ENCODE assay signal across 17 cellular contexts in the genomic region with DNA sequence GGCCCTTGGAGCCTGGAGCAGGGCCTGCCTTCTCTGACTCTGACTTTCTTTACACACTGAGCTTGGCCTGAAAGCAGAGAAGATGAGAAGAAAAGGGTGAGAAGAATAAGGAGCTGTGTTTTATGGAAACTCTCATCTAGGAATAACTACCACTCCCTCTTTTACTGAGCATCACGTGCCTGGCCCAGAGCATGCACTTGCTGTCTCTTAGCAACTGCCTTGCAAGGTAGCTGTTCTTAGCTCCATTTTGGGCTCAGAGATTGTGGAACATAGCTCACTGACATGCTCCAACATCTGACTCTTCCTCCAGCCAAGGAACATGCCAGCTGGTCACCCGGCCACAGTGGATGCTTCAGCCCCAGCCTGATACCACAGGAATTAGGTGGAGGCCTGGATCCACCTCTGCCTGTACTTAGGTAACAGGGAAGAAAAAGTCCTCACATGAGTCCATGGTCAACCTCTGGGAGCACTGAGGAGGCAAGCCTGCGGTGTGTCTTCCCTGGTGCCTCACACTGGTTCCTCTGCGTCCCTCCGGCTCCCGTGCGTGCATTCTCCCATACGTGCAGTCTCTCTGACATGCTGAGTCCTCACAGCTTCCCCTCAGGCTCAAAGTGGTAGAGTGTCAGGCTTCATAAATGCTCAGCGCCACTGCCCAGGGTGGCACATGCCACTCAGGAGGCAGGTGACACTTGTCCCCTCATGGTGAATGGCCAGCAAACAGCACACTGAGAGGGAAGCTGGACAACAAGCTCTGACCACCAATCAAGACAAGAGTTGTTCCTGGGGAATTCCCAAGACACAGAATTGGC. TPM values are rescaled to one million over a fixed set of nuclear protein-coding genes. Genes with fewer than 3 reads are reported as not detected.
A peak's percentile ranks its signal among the peaks of the same experiment; 100 is the strongest.
DNase-seq lines count a peak whose midpoint lies in the region; ATAC-seq and TF ChIP-seq lines count a peak whose summit lies in the region.
"Had no signal": no experiment of that assay in that cellular context is flagged by ENCODE, and none has a peak within 500 bp of the region (broad histone marks: within the 10 kb centered on the region; RNA-seq: fewer than 3 reads in every experiment).

No MANE protein-coding gene starts in this region.

- H3K9me3 ChIP-seq in OCI-LY3 (ENCODE audit: insufficient read depth, low read length) (no peaks in the 10 kb centered on the region), neuronal stem cell (replicated peaks in 1 of 2; ENCODE audit: control insufficient read depth in 2 of 2, insufficient read depth in 1 of 2, low read depth in 1 of 2, low read length in 2 of 2) (no peaks in the 10 kb centered on the region)
- H3K9me3 ChIP-seq: SK-N-SH had no signal

- H2AFZ ChIP-seq in OCI-LY3 (ENCODE audit: low read depth, low read length) (peak overlapping the region; percentile 52; the same call in 1 of the 2 replicates), neuronal stem cell (ENCODE audit: low read length) (no peak overlapping the region)

- H3K27ac Mint-ChIP-seq in stimulated activated naive B cell treated with anti-CD40 and anti-IgM and Interleukin-4, amounts not matched to agents 10 μg/mL and 1 μg/mL and 100 μg/mL, for 72 hours = peak overlapping the region; percentile 49

- H3K4me1 ChIP-seq in OCI-LY3 (ENCODE audit: low read length) (peaks cover 10% of the 10 kb centered on the region; the same call in 1 of the 2 replicates), neuronal stem cell (ENCODE audit: control insufficient read depth in 2 of 2, insufficient read depth in 1 of 2, low read depth in 1 of 2, low read length in 2 of 2) (peaks cover 0 to 5% of the 10 kb centered on the region in 2 donors)

- no peaks in the 10 kb centered on the region for H3K36me3 Mint-ChIP-seq in stimulated activated naive B cell treated with anti-CD40 and anti-IgM and Interleukin-4, amounts not matched to agents 10 μg/mL and 1 μg/mL and 100 μg/mL, for 72 hours
- H3K36me3 Mint-ChIP-seq: CD4-positive, alpha-beta memory T cell had no signal

- peak overlapping the region; percentile 75 for H3K14ac ChIP-seq in neuronal stem cell (ENCODE audit: low read length)

- no peak for TF ChIP-seq CTCF in OCI-LY3 (IDR thresholded peaks at IDR 0.05; ENCODE audit: low read depth, low read length)

- WGBS in neuronal stem cell (ENCODE audit: extremely low coverage in 2 of 2, insufficient read length in 2 of 2, insufficient replicate concordance in 1 of 2), 2 donors = no CpG with 5 or more reads among the region's 9 CpGs

- peak overlapping the region; percentile 3 for H3K23ac ChIP-seq in neuronal stem cell (ENCODE audit: low read depth, low read length, poor library complexity)

- H3K79me1 ChIP-seq in neuronal stem cell (ENCODE audit: low read depth, low read length) = peaks cover 1% of the 10 kb centered on the region

- H3K9ac ChIP-seq in OCI-LY3 (ENCODE audit: low read length) (no peak overlapping the region), neuronal stem cell (ENCODE audit: low read depth, low read length, poor library complexity) (no peak overlapping the region)
- H3K9ac ChIP-seq: SK-N-SH had no signal

- peaks cover 6 to 11% of the 10 kb centered on the region in 2 donors for H3K27me3 Mint-ChIP-seq in stimulated activated naive B cell treated with anti-CD40 and anti-IgM and Interleukin-4, amounts not matched to agents 10 μg/mL and 1 μg/mL and 100 μg/mL, for 72 hours

- H2BK15ac ChIP-seq in neuronal stem cell (ENCODE audit: low read length) = peak overlapping the region; percentile 83

- H3K27me3 ChIP-seq in OCI-LY3 (ENCODE audit: low read depth, low read length) (no peaks in the 10 kb centered on the region), neuronal stem cell (ENCODE audit: control insufficient read depth in 3 of 3, insufficient read depth in 3 of 3, low read depth in 1 of 3, low read length in 3 of 3) (peaks cover 0 to 5% (median 3%) of the 10 kb centered on the region in 3 experiments)

- no peak overlapping the region for H2BK5ac ChIP-seq in neuronal stem cell (ENCODE audit: low read length)

- no peaks in the 10 kb centered on the region for H3K9me3 Mint-ChIP-seq in stimulated activated naive B cell treated with anti-CD40 and anti-IgM and Interleukin-4, amounts not matched to agents 10 μg/mL and 1 μg/mL and 100 μg/mL, for 72 hours
- H3K9me3 Mint-ChIP-seq: CD4-positive, alpha-beta memory T cell had no signal

- H3K27ac ChIP-seq in OCI-LY3 (ENCODE audit: low read length) (no peak overlapping the region), cingulate gyrus (ENCODE audit: low read depth, low read length) (peak overlapping the region; percentile 74), neuronal stem cell (replicated peaks; ENCODE audit: low read length) (no peak overlapping the region)

- no peak overlapping the region for H3K4me3 Mint-ChIP-seq in stimulated activated naive B cell treated with anti-CD40 and anti-IgM and Interleukin-4, amounts not matched to agents 10 μg/mL and 1 μg/mL and 100 μg/mL, for 72 hours
- H3K4me3 Mint-ChIP-seq: CD4-positive, alpha-beta memory T cell had no signal

- peak overlapping the region; percentile 96 for H4K91ac ChIP-seq in neuronal stem cell (ENCODE audit: low read depth, low read length, poor library complexity)

- no peak overlapping the region for H2BK12ac ChIP-seq in neuronal stem cell (ENCODE audit: low read length)

- H3K4me3 ChIP-seq in OCI-LY3 (ENCODE audit: low read length) = no peak overlapping the region
- H3K4me3 ChIP-seq in neuronal stem cell (ENCODE audit: low read length in 2 of 2) = no peak overlapping the region
- H3K4me3 ChIP-seq: GM12878, K562 had no signal

- DNase-seq in neuronal stem cell (ENCODE audit: low spot score) = no peak
- DNase-seq in stimulated activated naive B cell treated with anti-CD40 and anti-IgM and Interleukin-4, amounts not matched to agents 10 μg/mL and 1 μg/mL and 100 μg/mL, for 72 hours = no peak
- no peak for DNase-seq in DMS153 treated with DMSO at 0.1 percent for 48 hours (lab: John Stamatoyannopoulos, UW; ENCODE audit: unreplicated experiment)
- no peak for DNase-seq in AG08396 (ENCODE audit: low spot score)
- DNase-seq: CD4-positive, alpha-beta memory T cell; DND-41; GOT3; NCI-H1694; NCI-H524 treated with DMSO at 0.1 percent for 48 hours; SHP77; SK-N-SH had no signal

- no peak overlapping the region for H2BK120ac ChIP-seq in neuronal stem cell (ENCODE audit: low read depth, low read length)

- H4K8ac ChIP-seq in neuronal stem cell (ENCODE audit: low read depth, low read length) = peak overlapping the region; percentile 82

- no peak overlapping the region for H3K4ac ChIP-seq in neuronal stem cell (ENCODE audit: low read length)

- H3K18ac ChIP-seq in neuronal stem cell (ENCODE audit: low read length) = peak overlapping the region; percentile 83

- H3K79me2 ChIP-seq in OCI-LY3 (ENCODE audit: low read length) = no peaks in the 10 kb centered on the region

- H3K4me1 Mint-ChIP-seq in stimulated activated naive B cell treated with anti-CD40 and anti-IgM and Interleukin-4, amounts not matched to agents 10 μg/mL and 1 μg/mL and 100 μg/mL, for 72 hours = peaks cover 0 to 2% of the 10 kb centered on the region in 2 donors
- H3K4me1 Mint-ChIP-seq: CD4-positive, alpha-beta memory T cell had no signal

- H3K36me3 ChIP-seq in OCI-LY3 (replicated peaks; ENCODE audit: low read depth, low read length) = no peaks in the 10 kb centered on the region
- H3K36me3 ChIP-seq in neuronal stem cell (replicated peaks in 1 of 2; ENCODE audit: control insufficient read depth in 2 of 2, insufficient read depth in 2 of 2, low read length in 2 of 2) = no peaks in the 10 kb centered on the region

- no peak for ATAC-seq in stimulated activated naive B cell treated with anti-CD40 and anti-IgM and Interleukin-4, amounts not matched to agents 10 μg/mL and 1 μg/mL and 100 μg/mL, for 72 hours (replicated peaks)
- ATAC-seq in HG03432 (IDR thresholded peaks at IDR 0.05; ENCODE audit: unreplicated experiment) = no peak

- H3K4me2 ChIP-seq in OCI-LY3 (ENCODE audit: low read length) (no peak overlapping the region), neuronal stem cell (ENCODE audit: insufficient read depth, low read length, poor library complexity, severe bottlenecking) (no peak overlapping the region)
- H3K4me2 ChIP-seq: SK-N-SH had no signal

- H4K20me1 ChIP-seq in OCI-LY3 (ENCODE audit: insufficient read depth, low read length) = no peaks in the 10 kb centered on the region

- H2AK5ac ChIP-seq in neuronal stem cell (ENCODE audit: low read depth, low read length) = peak overlapping the region; percentile 17

RNA-seq across cellular contexts. Expression of a gene that starts 35.7 kb away (rescaled TPM):
- polyA plus RNA-seq in neuronal stem cell (2013, experiment 1 of 2) = 0.01 TPM
- not detected for polyA plus RNA-seq in neuronal stem cell (2013, experiment 2 of 2)
- polyA plus RNA-seq: BJ; CD4-positive, alpha-beta memory T cell; GM12878; K562 had no signal

RNA-seq across cellular contexts. Expression of a gene that starts 45.7 kb away (rescaled TPM):
- 38.1 TPM for polyA plus RNA-seq in neuronal stem cell (2013, experiment 1 of 2)
- polyA plus RNA-seq in neuronal stem cell (2013, experiment 2 of 2) = 36.3 TPM
- polyA plus RNA-seq: K562 had no signal
